In the genomic region with DNA sequence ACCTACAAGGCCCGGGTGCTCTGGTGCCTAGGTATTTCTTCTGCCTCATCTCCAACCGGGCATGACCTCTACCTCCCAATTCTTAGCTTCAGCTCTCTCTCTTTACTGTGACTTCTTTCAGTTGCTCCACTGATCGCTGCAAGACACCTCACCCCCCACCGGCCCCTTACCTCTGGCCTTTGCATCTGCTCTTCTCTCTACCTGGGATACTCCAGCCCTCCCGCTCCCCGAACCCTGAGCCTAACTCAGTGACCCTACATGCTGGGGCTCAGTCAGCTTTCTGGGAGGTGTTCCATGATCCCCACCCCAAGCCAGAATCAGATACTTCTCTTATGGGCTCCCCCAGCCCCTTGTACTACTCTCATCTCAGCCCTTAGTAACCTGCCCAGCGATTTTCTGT, we compare ENCODE assay signal across 34 cellular contexts.
"Had no signal": no experiment of that assay in that cellular context is flagged by ENCODE, and none has a peak within 500 bp of the region (broad histone marks: within the 10 kb centered on the region; RNA-seq: fewer than 3 reads in every experiment).

No MANE protein-coding gene starts in this region.

- H3K27me3 ChIP-seq: MG63 had no signal

- DNase-seq: Karpas-422, Kasumi-1, MG63, MM.1S, MV-4-11, NCI-H1048, NCI-H1092, NCI-H1092 treated with DMSO at 0.1 percent for 48 hours, NCI-H1105, NCI-H1105 treated with DMSO at 0.1 percent for 48 hours, NCI-H1417, NCI-H1417 treated with DMSO at 0.1 percent for 48 hours, NCI-H1436, NCI-H1436 treated with DMSO at 0.1 percent for 48 hours, NCI-H146, NCI-H1694, NCI-H1694 treated with DMSO at 0.1 percent for 48 hours, NCI-H187, NCI-H187 treated with DMSO at 0.1 percent for 48 hours, NCI-H1930, NCI-H2029, NCI-H2029 treated with DMSO at 0.1 percent for 48 hours, NCI-H2081, NCI-H2081 treated with DMSO at 0.1 percent for 48 hours, NCI-H2107, NCI-H2171, NCI-H2171 treated with DMSO at 0.1 percent for 48 hours, NCI-H2227 treated with DMSO at 0.1 percent for 48 hours, NCI-H226, NCI-H345, NCI-H446, NCI-H446 treated with DMSO at 0.1 percent for 48 hours, NCI-H510A, NCI-H510A treated with DMSO at 0.1 percent for 48 hours had no signal

- H3K36me3 ChIP-seq: MG63 had no signal

- H3K9me3 ChIP-seq: MG63 had no signal

- H3K4me3 ChIP-seq: MG63 had no signal
